ENCODE assay signal across 24 cellular contexts in the genomic region with DNA sequence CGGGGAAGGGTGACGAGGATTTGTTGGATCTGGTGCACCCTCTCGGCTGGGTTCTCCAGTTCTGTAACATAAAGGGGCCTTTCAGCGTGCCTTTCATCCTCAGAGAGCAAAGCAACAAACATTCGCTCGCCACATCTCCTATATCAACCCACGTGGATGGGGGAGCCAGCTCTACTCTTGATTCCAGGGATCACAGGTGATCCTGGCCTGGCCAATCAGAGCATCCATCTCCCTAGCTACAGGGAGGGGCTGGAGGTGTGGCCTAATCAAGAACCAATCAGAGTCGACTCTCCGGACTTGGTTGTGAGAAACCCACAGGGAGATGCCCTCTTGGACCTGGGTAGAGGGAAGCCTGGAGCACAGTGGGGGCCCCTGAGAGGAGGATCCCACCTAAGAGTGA.
"Had no signal": no experiment of that assay in that cellular context is flagged by ENCODE, and none has a peak within 500 bp of the region (broad histone marks: within the 10 kb centered on the region; RNA-seq: fewer than 3 reads in every experiment).

No MANE protein-coding gene starts in this region.

- ATAC-seq: esophagus mucosa; gastrocnemius medialis; left ventricle myocardium superior; lower lobe of right lung; natural killer cell; pancreas; sciatic nerve; stimulated activated naive CD8-positive, alpha-beta T cell treated with anti-CD3 and anti-CD28 coated beads, Interleukin-15, amount 100 ng/mL, for 72 hours had no signal

- H3K9me3 Mint-ChIP-seq: natural killer cell; stimulated activated naive CD8-positive, alpha-beta T cell treated with anti-CD3 and anti-CD28 coated beads, Interleukin-15, amount 100 ng/mL, for 72 hours had no signal

- DNase-seq: dorsolateral prefrontal cortex; effector CD4-positive, alpha-beta T cell; gastrocnemius medialis; head of caudate nucleus; left ventricle myocardium superior; lower lobe of right lung; natural killer cell; pancreas; stimulated activated CD4-positive, alpha-beta T cell treated with anti-CD3 and anti-CD28 coated beads, Interleukin-12 subunit alpha, Interleukin-12 subunit beta, amount 100 ng/mL, for 4 hours; stimulated activated CD4-positive, alpha-beta T cell treated with anti-CD3 and anti-CD28 coated beads, Interleukin-1b, Interleukin-23, amount 100 ng/mL, for 48 hours; stimulated activated CD4-positive, alpha-beta T cell treated with anti-CD3 and anti-CD28 coated beads, Interleukin-4, amount 100 ng/mL, for 1 hour; stimulated activated CD8-positive, alpha-beta memory T cell treated with anti-CD3 and anti-CD28 coated beads, Interleukin-4, amount 100 ng/mL, for 48 hours; stimulated activated naive CD4-positive, alpha-beta T cell; stimulated activated naive CD8-positive, alpha-beta T cell treated with anti-CD3 and anti-CD28 coated beads, Interleukin-15, amount 100 ng/mL, for 72 hours; thyroid gland; trophoblast cell had no signal

- H3K36me3 Mint-ChIP-seq: natural killer cell had no signal

- H3K4me1 ChIP-seq: gastrocnemius medialis, lower lobe of right lung, pancreas, suprapubic skin, thyroid gland, vagina had no signal

- H3K4me2 ChIP-seq: smooth muscle cell had no signal

- H3K4me1 Mint-ChIP-seq: natural killer cell had no signal

- H3K4me3 Mint-ChIP-seq: natural killer cell; stimulated activated naive CD8-positive, alpha-beta T cell treated with anti-CD3 and anti-CD28 coated beads, Interleukin-15, amount 100 ng/mL, for 72 hours had no signal

- H3K9me3 ChIP-seq: gastrocnemius medialis, lower lobe of right lung, neutrophil, pancreas, suprapubic skin, thyroid gland, vagina had no signal

- H3K27ac Mint-ChIP-seq: natural killer cell; stimulated activated naive CD8-positive, alpha-beta T cell treated with anti-CD3 and anti-CD28 coated beads, Interleukin-15, amount 100 ng/mL, for 72 hours had no signal

- H3K4me3 ChIP-seq: dorsolateral prefrontal cortex, gastrocnemius medialis, lower lobe of right lung, pancreas, smooth muscle cell, suprapubic skin, thyroid gland, vagina had no signal

- H3K27me3 ChIP-seq: dorsolateral prefrontal cortex, gastrocnemius medialis, neutrophil, pancreas, suprapubic skin, thyroid gland, vagina had no signal

- H3K27me3 Mint-ChIP-seq: stimulated activated naive CD8-positive, alpha-beta T cell treated with anti-CD3 and anti-CD28 coated beads, Interleukin-15, amount 100 ng/mL, for 72 hours had no signal

- FAIRE-seq: keratinocyte, pancreas had no signal

- H3K36me3 ChIP-seq: gastrocnemius medialis, lower lobe of right lung, neutrophil, pancreas, thyroid gland, vagina had no signal

- H3K27ac ChIP-seq: epithelial cell of prostate, gastrocnemius medialis, lower lobe of right lung, neutrophil, pancreas, suprapubic skin, thyroid gland, vagina had no signal
